In genomic region chr6:5998236-5998635, GRCh38 we compare ENCODE assay signal across 11 cellular contexts. TPM values are rescaled to one million over a fixed set of nuclear protein-coding genes. Genes with fewer than 3 reads are reported as not detected.
DNase-seq lines count a peak whose midpoint lies in the region; ATAC-seq, FAIRE-seq and TF ChIP-seq lines count a peak whose summit lies in the region.
"Had no signal": no experiment of that assay in that cellular context is flagged by ENCODE, and none has a peak within 500 bp of the region (broad histone marks: within the 10 kb centered on the region; RNA-seq: fewer than 3 reads in every experiment).

No MANE protein-coding gene starts in this region.

- no peak overlapping the region for H4K91ac ChIP-seq in H1 (replicated peaks; ENCODE audit: insufficient read length, low read length)

- H4K20me1 ChIP-seq in H1 (replicated peaks in 1 of 2; ENCODE audit: control insufficient read depth in 1 of 2, insufficient read depth in 2 of 2, low read length in 2 of 2), result peaks cover 6 to 32% of the 10 kb centered on the region in 2 experiments

- POLR2A ChIA-PET in H1 (lab: Charles Lee; ENCODE audit: partially characterized antibody), result interaction anchor here (1.5 kb wide), 1 partner anchor 9 kb away, joined by 10 read pairs; the partner anchor contains the start of gene NRN1

- H3K9ac ChIP-seq in H1 (replicated peaks in 1 of 4; ENCODE audit: extremely low read depth in 1 of 4, low read depth in 3 of 4, low read length in 3 of 4), result no peak overlapping the region

- no peaks in the 10 kb centered on the region for H3K9me3 ChIP-seq in H1 (ENCODE audit: insufficient read depth in 2 of 2, low read depth in 1 of 2, low read length in 1 of 2)
- H3K9me3 ChIP-seq: body of pancreas had no signal

- H2AK5ac ChIP-seq in H1 (ENCODE audit: low read depth, low read length), result no peak overlapping the region; the same call in 1 of the 2 replicates

- ATAC-seq in HG03354 (IDR thresholded peaks at IDR 0.05; ENCODE audit: poor library complexity, severe bottlenecking, unreplicated experiment) (no peak), GM19023 (IDR thresholded peaks at IDR 0.05; ENCODE audit: unreplicated experiment) (no peak)
- no peak for ATAC-seq in activated CD4-positive, CD25-positive, alpha-beta regulatory T cell treated with anti-CD3 and anti-CD28 coated beads, Interleukin-2, amount 50 U/mL, for 24 hours
- ATAC-seq: body of pancreas had no signal

- H3K27ac ChIP-seq in H1 (ENCODE audit: low read depth, low read length), result no peak overlapping the region
- H3K27ac ChIP-seq: body of pancreas had no signal

- intact Hi-C loops in activated CD4-positive, alpha-beta T cell treated with anti-CD3 and anti-CD28 coated beads, Interleukin-2, amount 10 ng/mL, durations not matched to agents 24 days and 14 days (cut with micrococcal nuclease), result loop anchor here (5.0 kb wide), 1 partner anchor 131 kb away; no protein-coding TSS in a partner anchor

- H3K27me3 Mint-ChIP-seq in activated CD4-positive, alpha-beta T cell treated with anti-CD3 and anti-CD28 coated beads, Interleukin-2, amount 10 ng/mL, durations not matched to agents 24 days and 14 days, result peaks cover 85% of the 10 kb centered on the region
- H3K27me3 Mint-ChIP-seq in IgD-negative memory B cell, result peaks cover 84% of the 10 kb centered on the region

- TF ChIP-seq RAD21 in H1 (IDR thresholded peaks at IDR 0.05 in 1 of 2, conservative IDR thresholded peaks at IDR 0.05 in 1 of 2; ENCODE audit: low read depth in 2 of 2, low read length in 2 of 2), result no peak

- H3K27me3 ChIP-seq in H1 (replicated peaks in 1 of 4; ENCODE audit: control insufficient read depth in 3 of 4, extremely low read depth in 1 of 4, insufficient read depth in 3 of 4, low read length in 3 of 4), result peaks cover 85 to 99% (median 97%) of the 10 kb centered on the region in 4 experiments

- H4K8ac ChIP-seq in H1 (ENCODE audit: extremely low read depth, insufficient read depth, low read length), result no peak overlapping the region

- no peak for TF ChIP-seq POLR2A in H1 (IDR thresholded peaks at IDR 0.05; ENCODE audit: control extremely low read depth in 1 of 2, low read depth in 2 of 2, low read length in 2 of 2)

- H3K4me3 ChIP-seq in H1 (ENCODE audit: extremely low read depth in 1 of 4, insufficient read depth in 2 of 4, low read depth in 3 of 4, low read length in 4 of 4), result no peak overlapping the region
- H3K4me3 ChIP-seq: body of pancreas had no signal

- H3K4me1 ChIP-seq in H1 (replicated peaks in 1 of 4; ENCODE audit: control insufficient read depth in 3 of 4, insufficient read depth in 4 of 4, low read length in 3 of 4), result peaks cover 8 to 45% (median 26%) of the 10 kb centered on the region in 4 experiments

- WGBS in H1 (ENCODE audit: extremely low coverage in 1 of 2, insufficient coverage in 1 of 2, insufficient read length in 1 of 2, insufficient replicate concordance in 2 of 2, low coverage in 1 of 2, low lambda C conversion rate in 2 of 2, missing lambda C conversion rate in 1 of 2), 2 experiments, result 12% methylated on average over 9 of the region's 9 CpGs; no CpG with 5 or more reads in 1 of the 2 experiments

- FAIRE-seq in H1 (lab: Jason Lieb, UNC), result no peak

- peaks cover 29% of the 10 kb centered on the region for H3K36me3 Mint-ChIP-seq in activated CD4-positive, alpha-beta T cell treated with anti-CD3 and anti-CD28 coated beads, Interleukin-2, amount 10 ng/mL, durations not matched to agents 24 days and 14 days (ENCODE audit: low read depth)
- H3K36me3 Mint-ChIP-seq in IgD-negative memory B cell, result peaks cover 7% of the 10 kb centered on the region

- DNase-seq in activated CD4-positive, alpha-beta T cell treated with anti-CD3 and anti-CD28 coated beads, Interleukin-2, amount 10 ng/mL, durations not matched to agents 24 days and 14 days, result no peak
- DNase-seq in activated CD4-positive, alpha-beta T cell treated with anti-CD3 and anti-CD28 coated beads, Interleukin-2, amount 50 U/mL, for 1 hour, result no peak
- DNase-seq in H1 (ENCODE audit: low read depth in 1 of 2, low spot score in 2 of 2), result no peak
- DNase-seq in retina, result peak; percentile 63
- DNase-seq: body of pancreas, esophagus squamous epithelium, NCI-H1417 treated with DMSO at 0.1 percent for 48 hours had no signal

- H3K56ac ChIP-seq in H1 (replicated peaks; ENCODE audit: insufficient read length, low read depth, low read length), result no peak overlapping the region

- TF ChIP-seq CTCF in H1 (IDR thresholded peaks at IDR 0.05; ENCODE audit: control extremely low read depth in 1 of 3, insufficient read depth in 1 of 3, low read depth in 1 of 3, low read length in 3 of 3), result no peak

- H3K79me1 ChIP-seq in H1 (ENCODE audit: low read depth, low read length), result no peaks in the 10 kb centered on the region

- H3K4ac ChIP-seq in H1 (replicated peaks; ENCODE audit: insufficient read length, low read depth, low read length), result no peak overlapping the region

- peaks cover 27% of the 10 kb centered on the region; the same call in 1 of the 2 replicates for H3K23me2 ChIP-seq in H1 (ENCODE audit: low read depth, low read length)

- H2AFZ ChIP-seq in H1 (ENCODE audit: low read length), result no peak overlapping the region

- peak overlapping the region in 1 of 2 experiments; percentile 86; a peak in 1 of 4 replicates for H3K4me2 ChIP-seq in H1 (ENCODE audit: insufficient read depth in 1 of 2, low read depth in 2 of 2, low read length in 2 of 2)

- no peak overlapping the region for H3K14ac ChIP-seq in H1 (ENCODE audit: insufficient read length)

- H3K36me3 ChIP-seq in H1 (ENCODE audit: control insufficient read depth in 2 of 4, insufficient read depth in 4 of 4, low read length in 3 of 4), result no peaks in the 10 kb centered on the region
- H3K36me3 ChIP-seq: esophagus squamous epithelium had no signal

- H3K27ac Mint-ChIP-seq in activated CD4-positive, alpha-beta T cell treated with anti-CD3 and anti-CD28 coated beads, Interleukin-2, amount 10 ng/mL, durations not matched to agents 24 days and 14 days, result no peak overlapping the region
- H3K27ac Mint-ChIP-seq in IgD-negative memory B cell, result peak overlapping the region; percentile 74 to 97 (median 78)

- no peak overlapping the region for H2BK120ac ChIP-seq in H1 (replicated peaks; ENCODE audit: low read depth, low read length)

- H3K18ac ChIP-seq in H1 (ENCODE audit: extremely low read depth, low read length), result no peak overlapping the region

- H2BK12ac ChIP-seq in H1 (ENCODE audit: low read depth, low read length), result no peak overlapping the region

- H3K4me1 Mint-ChIP-seq in activated CD4-positive, alpha-beta T cell treated with anti-CD3 and anti-CD28 coated beads, Interleukin-2, amount 10 ng/mL, durations not matched to agents 24 days and 14 days, result peaks cover 51% of the 10 kb centered on the region
- peaks cover 27 to 40% (median 31%) of the 10 kb centered on the region in 3 donors for H3K4me1 Mint-ChIP-seq in IgD-negative memory B cell

- no peak overlapping the region for H3K23ac ChIP-seq in H1 (ENCODE audit: insufficient read length)

- H2BK15ac ChIP-seq in H1 (ENCODE audit: low read length), result no peak overlapping the region

- H2BK5ac ChIP-seq in H1 (ENCODE audit: low read depth, low read length), result no peak overlapping the region

- H3K4me3 Mint-ChIP-seq in activated CD4-positive, alpha-beta T cell treated with anti-CD3 and anti-CD28 coated beads, Interleukin-2, amount 10 ng/mL, durations not matched to agents 24 days and 14 days, result peak overlapping the region; percentile 67
- H3K4me3 Mint-ChIP-seq in IgD-negative memory B cell, result peak overlapping the region in 2 of 4 donors; percentile 74 to 85

- CTCF ChIA-PET in H1 (lab: Charles Lee; ENCODE audit: partially characterized antibody), result interaction anchor here (0.6 to 3.1 kb wide), 6 partner anchors 9 to 555 kb away, joined by 3 to 20 read pairs (median 4); partner anchors contain the start of gene NRN1

- H4K5ac ChIP-seq in H1 (ENCODE audit: insufficient read length, low read depth, low read length), result no peak overlapping the region

- H3K9me3 Mint-ChIP-seq in activated CD4-positive, alpha-beta T cell treated with anti-CD3 and anti-CD28 coated beads, Interleukin-2, amount 10 ng/mL, durations not matched to agents 24 days and 14 days, result peaks cover 35% of the 10 kb centered on the region
- H3K9me3 Mint-ChIP-seq in IgD-negative memory B cell, result peaks cover 4 to 32% (median 16%) of the 10 kb centered on the region in 3 donors

- no peak for TF ChIP-seq EP300 in H1 (IDR thresholded peaks at IDR 0.05; ENCODE audit: borderline replicate concordance in 1 of 2, low read depth in 2 of 2, low read length in 2 of 2)

- H3K79me2 ChIP-seq in H1 (ENCODE audit: control insufficient read depth in 1 of 2, insufficient read depth in 2 of 2, low read length in 2 of 2), result no peaks in the 10 kb centered on the region

- no peak overlapping the region for H2BK20ac ChIP-seq in H1 (ENCODE audit: low read length)

TF ChIP-seq in H1, 55 proteins besides CTCF, POLR2A, EP300 and RAD21:
- no peak for TF ChIP-seq TCF12 (IDR thresholded peaks at IDR 0.05; ENCODE audit: low read depth, low read length)
- no peak for TF ChIP-seq SAP30 (IDR thresholded peaks at IDR 0.05; ENCODE audit: insufficient read depth, insufficient replicate concordance, low read length)
- TF ChIP-seq RNF2 (IDR thresholded peaks at IDR 0.05; ENCODE audit: borderline replicate concordance, low read depth, low read length, missing control alignments, poor library complexity, severe bottlenecking), result peak; percentile 15

RNA-seq across cellular contexts. Expression of gene NRN1, which starts 8.5 kb away (rescaled TPM):
- total RNA-seq in activated CD4-positive, alpha-beta T cell treated with anti-CD3 and anti-CD28 coated beads, Interleukin-2, amount 10 ng/mL, durations not matched to agents 24 days and 14 days, result 4.0 and 4.8 TPM in 2 replicates
- polyA plus RNA-seq in IgD-negative memory B cell (0.40 TPM), H1 (2011; rRNA removed) (0.06 and 0.11 TPM in 2 replicates)
- total RNA-seq in H1 (2021; fragmentation: NEBNext Ultra II Directional; extraction: Animal tissue kit (Norgen Biotek cat#: 25700)), result 0.26 TPM in 1 of 2 replicates, not detected in the other
- 0.10 TPM for polyA plus RNA-seq in H1 (2011; cell fraction: cytosol; rRNA removed)
- polyA plus RNA-seq in H1 (2011; cell fraction: nucleus; rRNA removed), result not detected
- 0.19 to 0.25 TPM in 2 of 4 replicates, not detected in the others for polyA plus RNA-seq in H1 (2012, experiment 1 of 2)
- not detected for polyA plus RNA-seq in H1 (2012, experiment 2 of 2)
- 0.26 TPM for polyA plus RNA-seq in H1 (2013, experiment 1 of 2)
- 0.28 TPM for polyA plus RNA-seq in H1 (2013, experiment 2 of 2)
- not detected in 2 replicates for polyA minus RNA-seq in H1 (2011; rRNA and poly(A)+ RNA removed)
- not detected for polyA minus RNA-seq in H1 (2011; cell fraction: cytosol; rRNA and poly(A)+ RNA removed)
- not detected for polyA minus RNA-seq in H1 (2011; cell fraction: nucleus; rRNA and poly(A)+ RNA removed)
